In genomic region chr19:15080002-15080401, GRCh38 we compare ENCODE assay signal across 9 cellular contexts. TPM values are rescaled to one million over a fixed set of nuclear protein-coding genes. Genes with fewer than 3 reads are reported as not detected.
A peak's percentile ranks its signal among the peaks of the same experiment; 100 is the strongest.
DNase-seq lines count a peak whose midpoint lies in the region; ATAC-seq, FAIRE-seq and TF ChIP-seq lines count a peak whose summit lies in the region.
"Not testable (repeated sequence)": the region's sequence is repeated elsewhere in the genome, so short reads cannot be mapped to it uniquely, and the experiment has no call there.
"Had no signal": no experiment of that assay in that cellular context is flagged by ENCODE, and none has a peak within 500 bp of the region (broad histone marks: within the 10 kb centered on the region; RNA-seq: fewer than 3 reads in every experiment).

No MANE protein-coding gene starts in this region.

- H3K27me3 ChIP-seq in SK-N-SH (ENCODE audit: insufficient read depth): peaks cover 15% of the 10 kb centered on the region; the same call in 1 of the 2 replicates
- H3K27me3 ChIP-seq in GM12878 (replicated peaks in 1 of 2; ENCODE audit: control insufficient read depth in 2 of 2, insufficient read depth in 2 of 2, low read length in 1 of 2): not testable (repeated sequence)

- DNase-seq in EH (ENCODE audit: low read depth) (peak; percentile 12), OCI-M1 (lab: John Stamatoyannopoulos, UW) (peak; percentile 49), iPS-NIHi11 (ENCODE audit: low spot score) (peak; percentile 33), myocyte (ENCODE audit: low read depth) (peak; percentile 7)
- DNase-seq in SK-N-SH; GM12878 (ENCODE audit: low read depth, low spot score): not testable (repeated sequence)

- TF ChIP-seq POLR2A in GM12878 (IDR thresholded peaks at IDR 0.05; ENCODE audit: low read depth, low read length): not testable (repeated sequence)

- POLR2A ChIA-PET in HEK293 (lab: Yijun Ruan, JAX); SK-N-SH (lab: Yijun Ruan, JAX); GM12878 (lab: Charles Lee): not testable (repeated sequence)

- not testable (repeated sequence) for H3K36me3 ChIP-seq in HEK293 (ENCODE audit: control insufficient read depth in 2 of 2, insufficient read depth in 1 of 2, low read length in 2 of 2); SK-N-SH (replicated peaks in 1 of 2; ENCODE audit: control insufficient read depth in 1 of 2, insufficient read depth in 2 of 2, low read length in 1 of 2); GM12878 (ENCODE audit: control insufficient read depth in 2 of 2, insufficient read depth in 2 of 2, low read length in 1 of 2)

- BruUV-seq in GM12878 (replicated peaks; lab: Mats Ljungman, UMichigan): not testable (repeated sequence)

- CTCF ChIA-PET in HEK293 (lab: Yijun Ruan, JAX); SK-N-SH (lab: Yijun Ruan, JAX); GM12878 (lab: Yijun Ruan, JAX): not testable (repeated sequence)

- not testable (repeated sequence) for ATAC-seq in GM12878

- WGBS in SK-N-SH (ENCODE audit: low lambda C conversion rate): 10% methylated on average over 4 of the region's 4 CpGs
- WGBS in GM12878 (ENCODE audit: insufficient coverage, insufficient replicate concordance, low lambda C conversion rate, missing lambda C conversion rate): 44% methylated on average over 4 of the region's 4 CpGs

- not testable (repeated sequence) for H2AFZ ChIP-seq in SK-N-SH (ENCODE audit: low read depth); GM12878 (ENCODE audit: control insufficient read depth, low read depth, low read length)

- H3F3A ChIP-seq in SK-N-SH (replicated peaks; ENCODE audit: insufficient read depth): not testable (repeated sequence)

- not testable (repeated sequence) for H3K4me2 ChIP-seq in SK-N-SH; GM12878 (ENCODE audit: control insufficient read depth, insufficient read depth)

- H3K27ac ChIP-seq in HEK293 (ENCODE audit: extremely low read depth, low read depth, low read length); SK-N-SH (ENCODE audit: low read depth in 2 of 2, low read length in 1 of 2); GM12878 (ENCODE audit: control insufficient read depth, insufficient read depth): not testable (repeated sequence)

- SMC1A ChIA-PET in GM12878 (lab: Charles Lee; ENCODE audit: uncharacterized antibody, unreplicated experiment): interaction anchor here (0.6 kb wide), 1 partner anchor 13 kb away, joined by 3 read pairs; no protein-coding TSS in a partner anchor

- H3K79me2 ChIP-seq in SK-N-SH (ENCODE audit: insufficient read depth); GM12878 (ENCODE audit: control insufficient read depth, insufficient read depth, low read length): not testable (repeated sequence)

- not testable (repeated sequence) for H3K9me3 ChIP-seq in HEK293 (ENCODE audit: control insufficient read depth, insufficient read depth, low read depth, low read length); SK-N-SH; GM12878 (replicated peaks; ENCODE audit: control insufficient read depth, insufficient read depth, low read length)

- not testable (repeated sequence) for TF ChIP-seq RAD21 in SK-N-SH (IDR thresholded peaks at IDR 0.05; ENCODE audit: low read length); GM12878 (IDR thresholded peaks at IDR 0.05; ENCODE audit: insufficient read depth, low read depth, low read length)

- intact Hi-C loops in GM12878 (cut with micrococcal nuclease; ENCODE audit: unreplicated experiment): not testable (repeated sequence)

- not testable (repeated sequence) for FAIRE-seq in GM12878 (lab: Jason Lieb, UNC)

- RAD21 ChIA-PET in GM12878 (lab: Charles Lee; ENCODE audit: unreplicated experiment): not testable (repeated sequence)

- H3K4me1 ChIP-seq in HEK293 (ENCODE audit: control insufficient read depth, insufficient read depth, low read length); SK-N-SH (ENCODE audit: control insufficient read depth in 1 of 2, insufficient read depth in 2 of 2, low read depth in 1 of 2, low read length in 1 of 2); GM12878 (ENCODE audit: control insufficient read depth, insufficient read depth, low read length): not testable (repeated sequence)

- in situ Hi-C loops in GM12878 (cut with MboI): not testable (repeated sequence)

- not testable (repeated sequence) for TF ChIP-seq CTCF in HEK293 (tag by site-specific recombination; IDR thresholded peaks at IDR 0.05); SK-N-SH (IDR thresholded peaks at IDR 0.05); GM12878 (IDR thresholded peaks at IDR 0.05 in 2 of 3, conservative IDR thresholded peaks at IDR 0.05 in 1 of 3; ENCODE audit: control insufficient read depth in 2 of 3, extremely low read depth in 1 of 3, insufficient read depth in 1 of 3, low read depth in 3 of 3, low read length in 3 of 3)

- not testable (repeated sequence) for H4K20me1 ChIP-seq in SK-N-SH (ENCODE audit: insufficient read depth); GM12878 (ENCODE audit: control insufficient read depth, insufficient read depth)

- not testable (repeated sequence) for H3K9me2 ChIP-seq in SK-N-SH

- not testable (repeated sequence) for TF ChIP-seq EP300 in SK-N-SH (IDR thresholded peaks at IDR 0.05; ENCODE audit: borderline replicate concordance in 1 of 2, low read depth in 1 of 2, low read length in 1 of 2); GM12878 (IDR thresholded peaks at IDR 0.05; ENCODE audit: borderline replicate concordance in 1 of 2, control insufficient read depth in 1 of 2, low read depth in 2 of 2, low read length in 2 of 2)

- not testable (repeated sequence) for H3K4me3 ChIP-seq in HEK293 (ENCODE audit: low read depth, low read length); SK-N-SH (ENCODE audit: low read depth in 2 of 2, low read length in 1 of 2); GM12878

- H3K9ac ChIP-seq in SK-N-SH; GM12878 (ENCODE audit: control insufficient read depth, insufficient read depth, low read length): not testable (repeated sequence)

RNA-seq across cellular contexts. Expression of gene OR1I1, which starts 2.0 kb away (rescaled TPM):
- polyA plus RNA-seq in SK-N-SH (2012; rRNA removed) (not detected in 2 replicates), GM12878 (2011; rRNA removed) (not detected in 2 replicates), GM12878 (2014; fragmentation: Illumina TruSeq; extraction: Trizol) (not detected in 2 replicates), GM12878 (2014; fragmentation: Nextera tagmentation; extraction: Ambion mirVana) (not detected), GM12878 (2014; rRNA removed) (not detected in 2 replicates), GM12878 (2016; fragmentation: Nextera tagmentation; extraction: Ambion mirVana) (not detected)
- polyA plus RNA-seq in SK-N-SH (2012; cell fraction: cytosol; rRNA removed): not detected in 2 replicates
- not detected in 2 replicates for polyA plus RNA-seq in SK-N-SH (2012; cell fraction: nucleus; rRNA removed)
- total RNA-seq in GM12878 (2013; cell fraction: nucleolus; rRNA removed): not detected in 2 replicates
- total RNA-seq in GM12878 (2014; rRNA removed) (not detected in 2 replicates), GM12878 (2014; rRNA removed; fragmentation: Illumina TruSeq; extraction: Trizol) (not detected in 2 replicates), GM12878 (2021) (not detected in 2 replicates), myocyte (not detected in 2 replicates)
- not detected for polyA plus RNA-seq in GM12878 (2011; ENCODE audit: low read depth)
- not detected in 2 replicates for polyA plus RNA-seq in GM12878 (2011; cell fraction: cytosol; rRNA removed)
- polyA plus RNA-seq in GM12878 (2011; cell fraction: nucleus; rRNA removed): not detected in 2 replicates
- polyA plus RNA-seq in GM12878 (2012): not detected in 2 replicates
- polyA minus RNA-seq in GM12878 (2011; rRNA and poly(A)+ RNA removed): not detected in 2 replicates
- not detected in 2 replicates for polyA minus RNA-seq in GM12878 (2011; cell fraction: cytosol; rRNA and poly(A)+ RNA removed)
- not detected in 2 replicates for polyA minus RNA-seq in GM12878 (2011; cell fraction: nucleus; rRNA and poly(A)+ RNA removed)
- not detected for polyA plus RNA-seq in myocyte (2012)
- total RNA-seq: CD4-positive, CD25-positive, alpha-beta regulatory T cell; Daoy had no signal
- polyA plus RNA-seq: CD4-positive, CD25-positive, alpha-beta regulatory T cell had no signal

RNA-seq across cellular contexts. Expression of gene SYDE1, which starts 27.2 kb away (rescaled TPM):
- polyA plus RNA-seq in SK-N-SH (2012; rRNA removed) (40.6 and 44.1 TPM in 2 replicates), GM12878 (2011; rRNA removed) (not detected in 2 replicates), GM12878 (2014; fragmentation: Illumina TruSeq; extraction: Trizol) (not detected in 2 replicates), GM12878 (2014; fragmentation: Nextera tagmentation; extraction: Ambion mirVana) (not detected), GM12878 (2014; rRNA removed) (not detected in 2 replicates), GM12878 (2016; fragmentation: Nextera tagmentation; extraction: Ambion mirVana) (not detected)
- 14.8 and 25.3 TPM in 2 replicates for polyA plus RNA-seq in SK-N-SH (2012; cell fraction: cytosol; rRNA removed)
- polyA plus RNA-seq in SK-N-SH (2012; cell fraction: nucleus; rRNA removed): 69.9 and 87.2 TPM in 2 replicates
- not detected in 2 replicates for total RNA-seq in GM12878 (2013; cell fraction: nucleolus; rRNA removed)
- total RNA-seq in GM12878 (2014; rRNA removed) (not detected in 2 replicates), GM12878 (2014; rRNA removed; fragmentation: Illumina TruSeq; extraction: Trizol) (not detected in 2 replicates), GM12878 (2021) (not detected in 2 replicates), myocyte (40.4 and 53.4 TPM in 2 replicates)
- not detected for polyA plus RNA-seq in GM12878 (2011; ENCODE audit: low read depth)
- polyA plus RNA-seq in GM12878 (2011; cell fraction: cytosol; rRNA removed): 0.07 TPM in 1 of 2 replicates, not detected in the other
- polyA plus RNA-seq in GM12878 (2011; cell fraction: nucleus; rRNA removed): 0.06 and 0.25 TPM in 2 replicates
- 0.03 TPM in 1 of 2 replicates, not detected in the other for polyA plus RNA-seq in GM12878 (2012)
- not detected in 2 replicates for polyA minus RNA-seq in GM12878 (2011; rRNA and poly(A)+ RNA removed)
- 0.53 and 1.0 TPM in 2 replicates for polyA minus RNA-seq in GM12878 (2011; cell fraction: cytosol; rRNA and poly(A)+ RNA removed)
- polyA minus RNA-seq in GM12878 (2011; cell fraction: nucleus; rRNA and poly(A)+ RNA removed): not detected in 2 replicates
- 48.0 TPM for polyA plus RNA-seq in myocyte (2012)
- total RNA-seq: CD4-positive, CD25-positive, alpha-beta regulatory T cell had no signal
- polyA plus RNA-seq: CD4-positive, CD25-positive, alpha-beta regulatory T cell had no signal

RNA-seq across cellular contexts. Expression of gene CASP14, which starts 30.7 kb away (rescaled TPM):
- not detected in 2 replicates for polyA plus RNA-seq in SK-N-SH (2012; rRNA removed)
- polyA plus RNA-seq in SK-N-SH (2012; cell fraction: cytosol; rRNA removed): not detected in 2 replicates
- not detected in 2 replicates for polyA plus RNA-seq in SK-N-SH (2012; cell fraction: nucleus; rRNA removed)
- total RNA-seq in GM12878 (2013; cell fraction: nucleolus; rRNA removed): not detected in 2 replicates
- 0.05 and 0.06 TPM in 2 replicates for total RNA-seq in GM12878 (2014; rRNA removed)
- total RNA-seq in GM12878 (2014; rRNA removed; fragmentation: Illumina TruSeq; extraction: Trizol): 0.09 TPM in 2 replicates
- total RNA-seq in GM12878 (2021): 0.08 and 0.11 TPM in 2 replicates
- 0.09 TPM for polyA plus RNA-seq in GM12878 (2011; ENCODE audit: low read depth)
- polyA plus RNA-seq in GM12878 (2011; rRNA removed): not detected in 2 replicates
- not detected in 2 replicates for polyA plus RNA-seq in GM12878 (2011; cell fraction: cytosol; rRNA removed)
- polyA plus RNA-seq in GM12878 (2011; cell fraction: nucleus; rRNA removed): not detected in 2 replicates
- 0.14 TPM in 2 replicates for polyA plus RNA-seq in GM12878 (2012)
- polyA plus RNA-seq in GM12878 (2014; fragmentation: Illumina TruSeq; extraction: Trizol): 0.32 and 0.55 TPM in 2 replicates
- polyA plus RNA-seq in GM12878 (2014; fragmentation: Nextera tagmentation; extraction: Ambion mirVana): under 1 TPM in 1 of 2 experiments, not detected in 1; 0.16 TPM
- polyA plus RNA-seq in GM12878 (2014; rRNA removed): 0.09 and 0.18 TPM in 2 replicates
- polyA plus RNA-seq in GM12878 (2016; fragmentation: Nextera tagmentation; extraction: Ambion mirVana): under 1 TPM; 0.16 to 0.40 TPM
- polyA minus RNA-seq in GM12878 (2011; rRNA and poly(A)+ RNA removed): 0.05 TPM in 1 of 2 replicates, not detected in the other
- polyA minus RNA-seq in GM12878 (2011; cell fraction: cytosol; rRNA and poly(A)+ RNA removed): not detected in 2 replicates
- polyA minus RNA-seq in GM12878 (2011; cell fraction: nucleus; rRNA and poly(A)+ RNA removed): not detected in 2 replicates
- total RNA-seq in myocyte: not detected in 2 replicates
- polyA plus RNA-seq in myocyte (2012): not detected
- total RNA-seq: CD4-positive, CD25-positive, alpha-beta regulatory T cell; Daoy had no signal
- polyA plus RNA-seq: CD4-positive, CD25-positive, alpha-beta regulatory T cell had no signal

Comparison
In these comparisons a context has a peak if more than half of its experiments do, and no peak if none do; other contexts are left out.
1. RNA of gene SYDE1, which starts 27.2 kb away (total RNA-seq): 40.4 to 53.4 TPM in myocyte; not detected in GM12878; every median in the first group is over 10 times any median in the second.